Comparison of ENCODE assay signal across 16 cellular contexts in genomic region chr5:52774005-52774410, GRCh38. TPM values are rescaled to one million over a fixed set of nuclear protein-coding genes. Genes with fewer than 3 reads are reported as not detected.
DNase-seq lines count a peak whose midpoint lies in the region; ATAC-seq, FAIRE-seq and TF ChIP-seq lines count a peak whose summit lies in the region.
"Had no signal": no experiment of that assay in that cellular context is flagged by ENCODE, and none has a peak within 500 bp of the region (broad histone marks: within the 10 kb centered on the region; RNA-seq: fewer than 3 reads in every experiment).

No MANE protein-coding gene starts in this region.

- no peak overlapping the region for H2BK15ac ChIP-seq in mesenchymal stem cell (ENCODE audit: low read depth, poor library complexity, severe bottlenecking)

- H2BK5ac ChIP-seq in mesenchymal stem cell (ENCODE audit: low read depth, low read length, poor library complexity, severe bottlenecking): no peak overlapping the region

- POLR2A ChIA-PET in GM10248 (lab: Yijun Ruan, JAX): no interaction called here

- FAIRE-seq in D721Med (lab: Jason Lieb, UNC): no peak
- FAIRE-seq: frontal cortex had no signal

- no peak overlapping the region for H3K4me3 ChIP-seq in mesenchymal stem cell (ENCODE audit: insufficient read depth in 1 of 2, low read depth in 1 of 2, low read length in 2 of 2)
- H3K4me3 ChIP-seq: testis had no signal

- no peak for ATAC-seq in stimulated activated naive CD8-positive, alpha-beta T cell treated with anti-CD3 and anti-CD28 coated beads, Interleukin-15, amount 100 ng/mL, for 72 hours
- no peak for ATAC-seq in stimulated activated naive CD8-positive, alpha-beta T cell treated with anti-CD3 and anti-CD28 coated beads, Interleukin-15, Interleukin-2, amounts not matched to agents 100 U/mL and 50 U/mL, for 24 hours
- no peak for ATAC-seq in HG03280 (IDR thresholded peaks at IDR 0.05; ENCODE audit: unreplicated experiment)
- ATAC-seq: sciatic nerve had no signal

- no peak overlapping the region for H3K14ac ChIP-seq in mesenchymal stem cell (ENCODE audit: low read length in 2 of 2)

- no peaks in the 10 kb centered on the region for H3K36me3 ChIP-seq in mesenchymal stem cell (ENCODE audit: control insufficient read depth in 1 of 2, insufficient read depth in 2 of 2, low read depth in 1 of 2, low read length in 2 of 2)

- H3K9ac ChIP-seq in mesenchymal stem cell (ENCODE audit: low read length): no peak overlapping the region

- H3K27me3 ChIP-seq in mesenchymal stem cell (ENCODE audit: control insufficient read depth in 1 of 2, insufficient read depth in 1 of 2, low read length in 2 of 2): no peaks in the 10 kb centered on the region
- H3K27me3 ChIP-seq: testis had no signal

- H3K4ac ChIP-seq in mesenchymal stem cell (ENCODE audit: low read depth in 1 of 2, low read length in 2 of 2): no peak overlapping the region

- no peaks in the 10 kb centered on the region for H3K9me3 Mint-ChIP-seq in stimulated activated naive CD8-positive, alpha-beta T cell treated with anti-CD3 and anti-CD28 coated beads, Interleukin-15, amount 100 ng/mL, for 72 hours
- no peaks in the 10 kb centered on the region for H3K9me3 Mint-ChIP-seq in activated naive CD8-positive, alpha-beta T cell treated with anti-CD3 and anti-CD28 coated beads for 36 hours
- H3K9me3 Mint-ChIP-seq in chondrocyte (ENCODE audit: low read depth): no peaks in the 10 kb centered on the region

- no peak overlapping the region for H2AK5ac ChIP-seq in mesenchymal stem cell (ENCODE audit: low read length, severe bottlenecking)

- no peak overlapping the region for H4K8ac ChIP-seq in mesenchymal stem cell (ENCODE audit: low read length)

- CTCF ChIA-PET in GM10248 (lab: Yijun Ruan, JAX): interaction anchor here (1.0 to 1.2 kb wide), 3 partner anchors 9 to 81 kb away, joined by 3 to 4 read pairs (median 3); no protein-coding TSS in a partner anchor

- H3K27me3 Mint-ChIP-seq in stimulated activated naive CD8-positive, alpha-beta T cell treated with anti-CD3 and anti-CD28 coated beads, Interleukin-15, amount 100 ng/mL, for 72 hours: no peaks in the 10 kb centered on the region
- H3K27me3 Mint-ChIP-seq in activated naive CD8-positive, alpha-beta T cell treated with anti-CD3 and anti-CD28 coated beads for 36 hours: no peaks in the 10 kb centered on the region
- no peaks in the 10 kb centered on the region for H3K27me3 Mint-ChIP-seq in chondrocyte (ENCODE audit: low read depth)

- H3K23ac ChIP-seq in mesenchymal stem cell (ENCODE audit: low read length in 2 of 2): no peak overlapping the region

- no peak for DNase-seq in stimulated activated naive CD8-positive, alpha-beta T cell treated with anti-CD3 and anti-CD28 coated beads, Interleukin-15, amount 100 ng/mL, for 72 hours
- no peak for DNase-seq in stimulated activated naive CD8-positive, alpha-beta T cell treated with anti-CD3 and anti-CD28 coated beads, Interleukin-15, Interleukin-2, amounts not matched to agents 100 U/mL and 50 U/mL, for 24 hours
- DNase-seq in activated naive CD8-positive, alpha-beta T cell treated with anti-CD3 and anti-CD28 coated beads for 36 hours: no peak
- DNase-seq in mesenchymal stem cell (peak; percentile 40), D721Med (ENCODE audit: insufficient read length, low spot score) (no peak), chondrocyte (ENCODE audit: low spot score) (no peak), GM10248 (ENCODE audit: extremely low spot score) (no peak)
- DNase-seq: activated CD4-positive, alpha-beta T cell treated with anti-CD3 and anti-CD28 coated beads, Interleukin-2, amount 50 U/mL, for 48 hours; aorta; GDM1; NCI-H146; stimulated activated CD4-positive, alpha-beta T cell treated with anti-CD3 and anti-CD28 coated beads, Interleukin-2, amount 100 ng/mL, for 48 hours; testis had no signal

- peaks cover 59% of the 10 kb centered on the region for H3K4me1 Mint-ChIP-seq in stimulated activated naive CD8-positive, alpha-beta T cell treated with anti-CD3 and anti-CD28 coated beads, Interleukin-15, amount 100 ng/mL, for 72 hours
- H3K4me1 Mint-ChIP-seq in activated naive CD8-positive, alpha-beta T cell treated with anti-CD3 and anti-CD28 coated beads for 36 hours: peaks cover 43% of the 10 kb centered on the region
- H3K4me1 Mint-ChIP-seq in chondrocyte (ENCODE audit: low read depth): no peaks in the 10 kb centered on the region

- no peaks in the 10 kb centered on the region for H3K79me1 ChIP-seq in mesenchymal stem cell (replicated peaks; ENCODE audit: low read length, poor library complexity, severe bottlenecking)

- H3K18ac ChIP-seq in mesenchymal stem cell (ENCODE audit: low read depth in 1 of 2, low read length in 2 of 2): peak overlapping the region in 1 of 2 experiments; percentile 48

- H2AFZ ChIP-seq in mesenchymal stem cell (ENCODE audit: low read depth, low read length): no peak overlapping the region

- no peaks in the 10 kb centered on the region for H3K36me3 Mint-ChIP-seq in activated naive CD8-positive, alpha-beta T cell treated with anti-CD3 and anti-CD28 coated beads for 36 hours
- no peaks in the 10 kb centered on the region for H3K36me3 Mint-ChIP-seq in chondrocyte (ENCODE audit: low read depth)

- peak overlapping the region; percentile 2 to 43 for H3K4me3 Mint-ChIP-seq in stimulated activated naive CD8-positive, alpha-beta T cell treated with anti-CD3 and anti-CD28 coated beads, Interleukin-15, amount 100 ng/mL, for 72 hours
- H3K4me3 Mint-ChIP-seq in activated naive CD8-positive, alpha-beta T cell treated with anti-CD3 and anti-CD28 coated beads for 36 hours: no peak overlapping the region
- H3K4me3 Mint-ChIP-seq in chondrocyte (ENCODE audit: unreplicated experiment): no peak overlapping the region

- peak overlapping the region in 1 of 2 donors; percentile 31 for H3K27ac Mint-ChIP-seq in stimulated activated naive CD8-positive, alpha-beta T cell treated with anti-CD3 and anti-CD28 coated beads, Interleukin-15, amount 100 ng/mL, for 72 hours
- peak overlapping the region; percentile 3 for H3K27ac Mint-ChIP-seq in activated naive CD8-positive, alpha-beta T cell treated with anti-CD3 and anti-CD28 coated beads for 36 hours
- H3K27ac Mint-ChIP-seq in chondrocyte (ENCODE audit: unreplicated experiment): no peak overlapping the region

- H3K9me3 ChIP-seq in mesenchymal stem cell (ENCODE audit: control insufficient read depth, low read length): no peaks in the 10 kb centered on the region
- H3K9me3 ChIP-seq: testis had no signal

- no peak overlapping the region for H4K91ac ChIP-seq in mesenchymal stem cell (ENCODE audit: low read length)

- no peak overlapping the region for H3K4me2 ChIP-seq in mesenchymal stem cell (ENCODE audit: low read length, poor library complexity, severe bottlenecking)

- 23% methylated on average over 5 of the region's 5 CpGs for WGBS in mesenchymal stem cell

- H3K4me1 ChIP-seq in mesenchymal stem cell (ENCODE audit: control insufficient read depth, insufficient read depth, low read depth, low read length): no peaks in the 10 kb centered on the region
- H3K4me1 ChIP-seq: testis had no signal

- no peak overlapping the region for H2BK12ac ChIP-seq in mesenchymal stem cell (ENCODE audit: low read length in 2 of 2)

- H2BK120ac ChIP-seq in mesenchymal stem cell (ENCODE audit: low read depth, low read length): no peak overlapping the region

- H3K27ac ChIP-seq in mesenchymal stem cell (ENCODE audit: low read length, poor library complexity, severe bottlenecking): no peak overlapping the region
- H3K27ac ChIP-seq: testis had no signal

- no peak for TF ChIP-seq CTCF in D721Med (IDR thresholded peaks at IDR 0.05; ENCODE audit: insufficient read depth, missing control alignments)
- no peak for TF ChIP-seq CTCF in chondrocyte (IDR thresholded peaks at IDR 0.05)
- no peak for TF ChIP-seq CTCF in GM10248 (IDR thresholded peaks at IDR 0.05; ENCODE audit: control extremely low read depth, extremely low read depth, low read depth, missing control alignments)

RNA-seq across cellular contexts. Expression of gene ITGA1, which starts 13.7 kb away (rescaled TPM):
- total RNA-seq in activated naive CD8-positive, alpha-beta T cell treated with anti-CD3 and anti-CD28 coated beads for 36 hours: 1 to 10 TPM; 6.9 to 9.9 TPM
- polyA plus RNA-seq in mesenchymal stem cell (2013, experiment 1 of 2): 202 TPM
- 199 TPM for polyA plus RNA-seq in mesenchymal stem cell (2013, experiment 2 of 2)
- total RNA-seq in chondrocyte: 228 to 346 TPM (median 340 TPM) in 3 replicates

RNA-seq across cellular contexts. Expression of gene PELO, which starts 13.7 kb away (rescaled TPM):
- total RNA-seq in activated naive CD8-positive, alpha-beta T cell treated with anti-CD3 and anti-CD28 coated beads for 36 hours: 10 to 100 TPM; 24.8 TPM
- 37.4 TPM for polyA plus RNA-seq in mesenchymal stem cell (2013, experiment 1 of 2)
- polyA plus RNA-seq in mesenchymal stem cell (2013, experiment 2 of 2): 35.7 TPM
- total RNA-seq in chondrocyte: 133 to 154 TPM (median 134 TPM) in 3 replicates

Comparison
In these comparisons a context has a peak if more than half of its experiments do, and no peak if none do; other contexts are left out.
1. H3K4me3 Mint-ChIP-seq: peak in stimulated activated naive CD8-positive, alpha-beta T cell treated with anti-CD3 and anti-CD28 coated beads, Interleukin-15, amount 100 ng/mL, for 72 hours (2 of 2); none in activated naive CD8-positive, alpha-beta T cell treated with anti-CD3 and anti-CD28 coated beads for 36 hours (single experiment) and chondrocyte (single experiment).
2. RNA of gene ITGA1, which starts 13.7 kb away (total RNA-seq): 228 to 346 TPM in chondrocyte; 6.9 to 9.9 TPM in activated naive CD8-positive, alpha-beta T cell treated with anti-CD3 and anti-CD28 coated beads for 36 hours; every median in the first group is over 10 times any median in the second.